ENCODE assay signal across 25 cellular contexts in the genomic region with DNA sequence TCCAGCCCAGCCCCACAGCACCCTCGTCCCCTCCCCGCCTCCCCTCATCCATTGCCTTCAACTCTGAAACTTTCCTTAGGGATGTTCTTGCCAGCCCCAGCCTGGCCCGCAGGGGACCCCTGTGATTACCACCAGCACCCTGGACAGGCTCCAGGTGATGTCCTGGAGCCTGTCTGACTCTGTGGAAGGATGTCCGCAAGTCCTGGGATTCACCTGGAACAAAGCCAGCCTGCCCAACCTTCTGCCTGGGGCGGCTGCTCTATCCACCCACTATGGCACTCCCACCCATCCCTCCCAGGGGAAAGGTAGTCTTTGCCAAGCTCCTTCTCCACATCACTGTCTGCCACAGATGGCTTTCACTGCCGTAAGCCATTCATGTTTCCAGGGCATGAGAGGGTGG. TPM values are rescaled to one million over a fixed set of nuclear protein-coding genes. Genes with fewer than 3 reads are reported as not detected.
"Had no signal": no experiment of that assay in that cellular context is flagged by ENCODE, and none has a peak within 500 bp of the region (broad histone marks: within the 10 kb centered on the region; RNA-seq: fewer than 3 reads in every experiment).

No MANE protein-coding gene starts in this region.

- H3K27me3 Mint-ChIP-seq: activated CD4-positive, alpha-beta T cell treated with anti-CD3 and anti-CD28 coated beads, Interleukin-2, amount 10 ng/mL, durations not matched to agents 7 days and 5 days had no signal

- H3K4me3 Mint-ChIP-seq: activated CD4-positive, alpha-beta T cell treated with anti-CD3 and anti-CD28 coated beads, Interleukin-2, amount 10 ng/mL, durations not matched to agents 7 days and 5 days; activated CD8-positive, alpha-beta memory T cell treated with anti-CD3 and anti-CD28 coated beads, Interleukin-2, amount 10 ng/mL, durations not matched to agents 7 days and 5 days; activated CD8-positive, alpha-beta T cell treated with anti-CD3 and anti-CD28 coated beads for 36 hours; activated naive CD4-positive, alpha-beta T cell treated with anti-CD3 and anti-CD28 coated beads, Interleukin-2, amount 50 U/mL, for 24 hours; naive thymus-derived CD4-positive, alpha-beta T cell; neural crest cell; T-cell; T-helper 2 cell treated with Interferon-gamma antibody and Interleukin-4, amounts not matched to agents 5 μg/mL and 100 μg/mL, for 36 hours had no signal

- H3K27me3 ChIP-seq: body of pancreas, upper lobe of right lung had no signal

- H3K36me3 Mint-ChIP-seq: naive thymus-derived CD4-positive, alpha-beta T cell; T-cell had no signal

- FAIRE-seq: endometrium, islet of Langerhans, TTC549 had no signal

- H3K36me3 ChIP-seq: upper lobe of right lung, WERI-Rb-1 had no signal

- H3K9me3 ChIP-seq: body of pancreas, upper lobe of right lung had no signal

- DNase-seq: activated CD4-positive, alpha-beta T cell treated with anti-CD3 and anti-CD28 coated beads, Interleukin-2, amount 10 ng/mL, durations not matched to agents 7 days and 5 days; activated CD4-positive, CD25-positive, alpha-beta regulatory T cell treated with anti-CD3 and anti-CD28 coated beads, Interleukin-2, amount 50 U/mL, for 72 hours; activated CD8-positive, alpha-beta memory T cell treated with anti-CD3 and anti-CD28 coated beads, Interleukin-2, amount 10 ng/mL, durations not matched to agents 7 days and 5 days; activated CD8-positive, alpha-beta T cell treated with anti-CD3 and anti-CD28 coated beads for 36 hours; activated gamma-delta T cell; activated T-cell treated with anti-CD3 and anti-CD28 coated beads for 4 hours; anterior cingulate cortex; body of pancreas; erythroblast; foreskin fibroblast; hippocampal formation; naive thymus-derived CD4-positive, alpha-beta T cell; retina; stimulated activated CD4-positive, alpha-beta T cell treated with anti-CD3 and anti-CD28 coated beads, Interleukin-4, amount 100 ng/mL, for 24 hours; stimulated activated naive CD8-positive, alpha-beta T cell treated with anti-CD3 and anti-CD28 coated beads, Interleukin-15, Interleukin-2, amounts not matched to agents 100 U/mL and 50 U/mL, for 24 hours; T-cell; upper lobe of right lung; WERI-Rb-1 had no signal

- H3K27ac ChIP-seq: body of pancreas, upper lobe of right lung, WERI-Rb-1 had no signal

- H3K4me1 ChIP-seq: upper lobe of right lung had no signal

- H3K4me1 Mint-ChIP-seq: activated naive CD4-positive, alpha-beta T cell treated with anti-CD3 and anti-CD28 coated beads, Interleukin-2, amount 50 U/mL, for 24 hours; neural crest cell; T-cell had no signal

- H3K9me3 Mint-ChIP-seq: activated naive CD4-positive, alpha-beta T cell treated with anti-CD3 and anti-CD28 coated beads, Interleukin-2, amount 50 U/mL, for 24 hours; T-helper 2 cell treated with Interferon-gamma antibody and Interleukin-4, amounts not matched to agents 5 μg/mL and 100 μg/mL, for 36 hours had no signal

- H3K4me3 ChIP-seq: body of pancreas, upper lobe of right lung had no signal

- H3K27ac Mint-ChIP-seq: activated CD4-positive, alpha-beta T cell treated with anti-CD3 and anti-CD28 coated beads, Interleukin-2, amount 10 ng/mL, durations not matched to agents 7 days and 5 days; activated CD8-positive, alpha-beta memory T cell treated with anti-CD3 and anti-CD28 coated beads, Interleukin-2, amount 10 ng/mL, durations not matched to agents 7 days and 5 days; activated CD8-positive, alpha-beta T cell treated with anti-CD3 and anti-CD28 coated beads for 36 hours; activated naive CD4-positive, alpha-beta T cell treated with anti-CD3 and anti-CD28 coated beads, Interleukin-2, amount 50 U/mL, for 24 hours; T-cell; T-helper 2 cell treated with Interferon-gamma antibody and Interleukin-4, amounts not matched to agents 5 μg/mL and 100 μg/mL, for 36 hours had no signal

- ATAC-seq: activated CD8-positive, alpha-beta memory T cell treated with anti-CD3 and anti-CD28 coated beads, Interleukin-2, amount 10 ng/mL, durations not matched to agents 7 days and 5 days; activated CD8-positive, alpha-beta T cell treated with anti-CD3 and anti-CD28 coated beads for 36 hours; body of pancreas; left colon; naive thymus-derived CD4-positive, alpha-beta T cell; stimulated activated naive CD8-positive, alpha-beta T cell treated with anti-CD3 and anti-CD28 coated beads, Interleukin-15, Interleukin-2, amounts not matched to agents 100 U/mL and 50 U/mL, for 24 hours; T-cell; upper lobe of right lung had no signal

RNA-seq across cellular contexts. Expression of a gene that starts 24.4 kb away (rescaled TPM):
- polyA plus RNA-seq: naive thymus-derived CD4-positive, alpha-beta T cell had no signal
